ENCODE assay signal across 8 cellular contexts in the genomic region with DNA sequence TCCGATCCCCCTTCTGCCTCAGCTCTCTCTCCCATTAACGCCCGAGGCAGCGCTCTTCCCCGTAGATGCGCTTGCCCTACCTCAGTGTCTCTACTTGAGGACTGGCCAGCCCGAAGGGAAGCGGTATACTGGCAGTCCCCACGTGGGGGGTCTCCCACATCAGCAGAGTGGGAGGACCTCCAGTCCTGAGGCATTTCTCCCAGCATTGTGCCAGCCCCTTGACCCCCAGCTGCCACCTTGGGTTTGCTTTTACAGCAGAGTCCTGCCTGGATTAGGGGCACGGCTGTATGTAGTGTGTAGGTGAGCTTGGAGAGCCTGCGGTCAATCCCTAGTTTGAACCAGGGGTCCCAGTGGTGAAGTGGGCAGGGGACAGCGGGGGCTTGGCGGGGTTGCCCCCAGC. TPM values are rescaled to one million over a fixed set of nuclear protein-coding genes. Genes with fewer than 3 reads are reported as not detected.
DNase-seq lines count a peak whose midpoint lies in the region; ATAC-seq and TF ChIP-seq lines count a peak whose summit lies in the region.

No MANE protein-coding gene starts in this region.

- H3K4me1 ChIP-seq in Caco-2 = peaks cover 25% of the 10 kb centered on the region
- H3K4me1 ChIP-seq in rectal smooth muscle tissue (ENCODE audit: control insufficient read depth, insufficient read depth, low read length) = peaks cover 7% of the 10 kb centered on the region

- H3K27me3 ChIP-seq in Caco-2 (replicated peaks; ENCODE audit: control insufficient read depth, insufficient read depth, low read length) = no peaks in the 10 kb centered on the region
- no peaks in the 10 kb centered on the region for H3K27me3 ChIP-seq in rectal smooth muscle tissue (ENCODE audit: control insufficient read depth, insufficient read depth, low read length)

- intact Hi-C loops in Caco-2 (cut with micrococcal nuclease; ENCODE audit: unreplicated experiment) = loop anchor here (1.0 kb wide), 2 partner anchors 33 to 35 kb away; no protein-coding TSS in a partner anchor

- peaks cover 14% of the 10 kb centered on the region for H3K36me3 Mint-ChIP-seq in Caco-2 (ENCODE audit: insufficient read depth, unreplicated experiment)

- peak overlapping the region; percentile 76 for H3K27ac Mint-ChIP-seq in Caco-2 (ENCODE audit: unreplicated experiment)

- in situ Hi-C loops in G401 (cut with HindIII; ENCODE audit: low sequenced_read_pairs) = no loop called here

- no peaks in the 10 kb centered on the region for H3K9me3 Mint-ChIP-seq in Caco-2 (ENCODE audit: unreplicated experiment)

- TF ChIP-seq CTCF in Caco-2 (IDR thresholded peaks at IDR 0.05; ENCODE audit: insufficient read depth in 1 of 2, low read depth in 1 of 2, low read length in 1 of 2, severe bottlenecking in 1 of 2, unreplicated experiment in 1 of 2) (no peak), fibroblast of pulmonary artery (IDR thresholded peaks at IDR 0.05; ENCODE audit: low read length, missing control alignments) (no peak)

- no peak overlapping the region for H3K27ac ChIP-seq in SK-N-MC
- H3K27ac ChIP-seq in rectal smooth muscle tissue (ENCODE audit: low read depth, low read length) = no peak overlapping the region

- no peaks in the 10 kb centered on the region for H3K36me3 ChIP-seq in Caco-2 (ENCODE audit: control insufficient read depth, insufficient read depth, low read length)
- H3K36me3 ChIP-seq in SK-N-MC (ENCODE audit: insufficient read depth, low read length) = no peaks in the 10 kb centered on the region
- H3K36me3 ChIP-seq in rectal smooth muscle tissue (ENCODE audit: control insufficient read depth, insufficient read depth, low read length) = no peaks in the 10 kb centered on the region

- H3K9ac ChIP-seq in SK-N-MC (ENCODE audit: insufficient read length) (no peak overlapping the region), rectal smooth muscle tissue (ENCODE audit: low read length) (no peak overlapping the region)

- BruUV-seq in Caco-2 (replicated peaks; lab: Mats Ljungman, UMichigan) = no TSS peak

- POLR2A ChIA-PET in Caco-2 (lab: Charles Lee) = interaction anchor here (0.5 to 0.7 kb wide), 2 partner anchors 17 to 198 kb away, joined by 3 read pairs; no protein-coding TSS in a partner anchor

- H3K27me3 Mint-ChIP-seq in Caco-2 (ENCODE audit: insufficient read depth, unreplicated experiment) = no peaks in the 10 kb centered on the region

- ATAC-seq in HG03159 (IDR thresholded peaks at IDR 0.05; ENCODE audit: unreplicated experiment) = no peak

- DNase-seq in Caco-2 = no peak
- DNase-seq in SK-N-MC (ENCODE audit: low read depth, low spot score) = no peak
- no peak for DNase-seq in fibroblast of pulmonary artery (ENCODE audit: low read depth)
- no peak for DNase-seq in MV-4-11 (lab: John Stamatoyannopoulos, UW)
- no peak for DNase-seq in G401 (ENCODE audit: low spot score)
- no peak for DNase-seq in CD1c-positive myeloid dendritic cell (ENCODE audit: extremely low spot score)

- H3K4me3 Mint-ChIP-seq in Caco-2 (ENCODE audit: unreplicated experiment) = peak overlapping the region; percentile 90

- peaks cover 30% of the 10 kb centered on the region for H3K4me1 Mint-ChIP-seq in Caco-2 (ENCODE audit: low read depth, unreplicated experiment)

- CTCF ChIA-PET in Caco-2 (lab: Charles Lee) = no interaction called here

- H3K9me3 ChIP-seq in Caco-2 = no peaks in the 10 kb centered on the region
- H3K9me3 ChIP-seq in SK-N-MC (ENCODE audit: low read depth, low read length) = no peaks in the 10 kb centered on the region

- peak overlapping the region; percentile 70 for H3K4me3 ChIP-seq in Caco-2 (ENCODE audit: low read depth, low read length)
- peak overlapping the region; percentile 69 for H3K4me3 ChIP-seq in SK-N-MC
- H3K4me3 ChIP-seq in fibroblast of pulmonary artery (replicated peaks; ENCODE audit: low read depth, low read length) = peak overlapping the region; percentile 64
- H3K4me3 ChIP-seq in rectal smooth muscle tissue (ENCODE audit: low read length) = peak overlapping the region; percentile 46

RNA-seq across cellular contexts. Expression of a gene that starts 0.8 kb away (rescaled TPM):
- 11.3 and 16.5 TPM in 2 replicates for total RNA-seq in Caco-2 (2022)
- total RNA-seq in G401 (2014; rRNA removed; shearing (Covaris generic)) = 46.9 and 55.8 TPM in 2 replicates

RNA-seq across cellular contexts. Expression of a gene that starts 35.5 kb away (rescaled TPM):
- 0.50 TPM in 1 of 2 replicates, not detected in the other for total RNA-seq in Caco-2 (2022)
- total RNA-seq in G401 (2014; rRNA removed; shearing (Covaris generic)) = not detected in 2 replicates

RNA-seq across cellular contexts. Expression of a gene that starts 49.2 kb away (rescaled TPM):
- 11.4 and 16.8 TPM in 2 replicates for total RNA-seq in Caco-2 (2022)
- 1.1 and 3.0 TPM in 2 replicates for total RNA-seq in G401 (2014; rRNA removed; shearing (Covaris generic))
